ENCODE assay signal across 8 cellular contexts in genomic region chr1:46246548-46247432, GRCh38. TPM values are rescaled to one million over a fixed set of nuclear protein-coding genes. Genes with fewer than 3 reads are reported as not detected.
DNase-seq lines count a peak whose midpoint lies in the region; ATAC-seq and TF ChIP-seq lines count a peak whose summit lies in the region.

No MANE protein-coding gene starts in this region.

- TF ChIP-seq CTCF in A673 (conservative IDR thresholded peaks at IDR 0.05; ENCODE audit: low read depth, low read length) (no peak), thoracic aorta (IDR thresholded peaks at IDR 0.05) (no peak)

- H3K36me3 ChIP-seq in A673 (ENCODE audit: insufficient read depth, low read length, poor library complexity, severe bottlenecking), result peaks cover 25% of the 10 kb centered on the region
- H3K36me3 ChIP-seq in neuron (ENCODE audit: insufficient read depth, low read length), result peaks cover 20% of the 10 kb centered on the region
- H3K36me3 ChIP-seq in thoracic aorta, result no peaks in the 10 kb centered on the region

- peak; percentile 24 for ATAC-seq in GM18499 (IDR thresholded peaks at IDR 0.05; ENCODE audit: insufficient read depth, unreplicated experiment)
- peak; percentile 41 for ATAC-seq in HG02884 (IDR thresholded peaks at IDR 0.05; ENCODE audit: unreplicated experiment)
- ATAC-seq in thoracic aorta (ENCODE audit: insufficient number of reproducible peaks, low FRiP score, low read depth), result peak; percentile 76

- TSS peak; percentile 92 for BruUV-seq in A673 (replicated peaks; lab: Mats Ljungman, UMichigan)

- intact Hi-C loops in A673 (cut with micrococcal nuclease; ENCODE audit: unreplicated experiment), result loop anchor here (5.0 kb wide), 1 partner anchor 96 kb away; the partner anchor contains the start of gene NSUN4

- CTCF ChIA-PET in A673 (lab: Charles Lee), result interaction anchor here (0.6 to 2.0 kb wide), 3 partner anchors 23 to 928 kb away, joined by 3 to 8 read pairs (median 4); no protein-coding TSS in a partner anchor

- POLR2A ChIA-PET in A673 (lab: Charles Lee; ENCODE audit: low non-redundant PET), result interaction anchor here (0.6 kb wide), 2 partner anchors 36 to 725 kb away, joined by 7 to 12 read pairs; partner anchors contain the start of gene PRDX1

- H3K4me1 ChIP-seq in A673 (ENCODE audit: insufficient read depth, low read length, poor library complexity, severe bottlenecking) (peaks cover 7% of the 10 kb centered on the region), neuron (ENCODE audit: insufficient read depth, low read length) (peaks cover 21% of the 10 kb centered on the region), thoracic aorta (ENCODE audit: control insufficient read depth in 1 of 2, low read depth in 2 of 2) (peaks cover 3 to 13% of the 10 kb centered on the region in 2 donors)

- H3K4me3 ChIP-seq in A673 (ENCODE audit: low read depth, low read length, poor library complexity, severe bottlenecking) (peak overlapping the region; percentile 57), neuron (ENCODE audit: low read length) (peak overlapping the region; percentile 86), thoracic aorta (peak overlapping the region; percentile 94)

- H3K27me3 ChIP-seq in A673 (replicated peaks; ENCODE audit: insufficient read depth, low read depth, low read length, poor library complexity) (no peaks in the 10 kb centered on the region), neuron (ENCODE audit: insufficient read depth, low read length) (no peaks in the 10 kb centered on the region), thoracic aorta (replicated peaks; ENCODE audit: insufficient read depth) (no peaks in the 10 kb centered on the region)

- H3K27ac ChIP-seq in A673 (ENCODE audit: low read depth, low read length, poor library complexity, severe bottlenecking) (peak overlapping the region; percentile 72), thoracic aorta (peak overlapping the region in 1 of 2 donors; percentile 64)

- peak overlapping the region; percentile 95 for H2AFZ ChIP-seq in neuron (ENCODE audit: low read depth, low read length)

- peak; percentile 68 for DNase-seq in A673 (ENCODE audit: low spot score)
- DNase-seq in NCI-H345 (lab: John Stamatoyannopoulos, UW), result peak; percentile 30
- peak; percentile 65 for DNase-seq in activated T-cell treated with anti-CD3 and anti-CD28 coated beads for 48 hours (ENCODE audit: low read depth)
- peak; percentile 52 for DNase-seq in fibroblast of peridontal ligament (ENCODE audit: extremely low read depth)
- DNase-seq in thoracic aorta (ENCODE audit: low spot score), result peak; percentile 9

- H3K9me3 ChIP-seq in A673 (ENCODE audit: low read depth, low read length, poor library complexity, severe bottlenecking) (no peaks in the 10 kb centered on the region), neuron (ENCODE audit: low read length) (peaks cover 3% of the 10 kb centered on the region), thoracic aorta (no peaks in the 10 kb centered on the region)

RNA-seq across cellular contexts. Expression of gene RAD54L, which starts 0.8 kb away (rescaled TPM):
- total RNA-seq in A673 (2021) (49.0 and 50.7 TPM in 2 replicates), thoracic aorta (1 to 10 TPM in 1 of 2 donors, under 1 TPM in 1; 0.68 to 4.1 TPM)

RNA-seq across cellular contexts. Expression of gene LURAP1, which starts 43.7 kb away (rescaled TPM):
- total RNA-seq in A673 (2021) (1.1 and 1.5 TPM in 2 replicates), thoracic aorta (10 to 100 TPM; 22.9 to 27.5 TPM)

RNA-seq across cellular contexts. Expression of gene POMGNT1, which starts 48.6 kb away (rescaled TPM):
- 71.0 and 90.9 TPM in 2 replicates for total RNA-seq in A673 (2021)
- 10 to 100 TPM; 53.8 to 66.9 TPM for total RNA-seq in thoracic aorta

RNA-seq across cellular contexts. Expression of gene LRRC41, which starts 56.6 kb away (rescaled TPM):
- 78.9 and 79.1 TPM in 2 replicates for total RNA-seq in A673 (2021)
- 10 to 100 TPM; 70.7 to 76.2 TPM for total RNA-seq in thoracic aorta

RNA-seq across cellular contexts. Expression of gene UQCRH, which starts 56.7 kb away (rescaled TPM):
- total RNA-seq in A673 (2021) (527 and 567 TPM in 2 replicates), thoracic aorta (100 to 1,000 TPM; 144 to 237 TPM)

Comparison
In these comparisons a context has a peak if more than half of its experiments do, and no peak if none do; other contexts are left out.
1. DNase-seq: peak in every context shown above with its lines; median percentile 68 in A673; 65 in activated T-cell treated with anti-CD3 and anti-CD28 coated beads for 48 hours; 52 in fibroblast of peridontal ligament; 30 in NCI-H345; 9 in thoracic aorta.
2. ATAC-seq: peak in every context shown above with its lines; median percentile 76 in thoracic aorta; 41 in HG02884; 24 in GM18499.